14 cellular contexts compared by ENCODE assay signal in genomic region chr4:53240573-53240972, GRCh38.
DNase-seq lines count a peak whose midpoint lies in the region; ATAC-seq and TF ChIP-seq lines count a peak whose summit lies in the region.
"Had no signal": no experiment of that assay in that cellular context is flagged by ENCODE, and none has a peak within 500 bp of the region (broad histone marks: within the 10 kb centered on the region; RNA-seq: fewer than 3 reads in every experiment).

No MANE protein-coding gene starts in this region.

- DNase-seq in GM03348 (ENCODE audit: low spot score) (peak; percentile 27), dedifferentiated amniotic fluid mesenchymal stem cell (ENCODE audit: extremely low spot score) (peak; percentile 9), fibroblast of villous mesenchyme (ENCODE audit: low read depth) (peak; percentile 10), GM23338 (ENCODE audit: low spot score) (no peak), HAP-1 (ENCODE audit: low spot score in 2 of 2) (no peak)
- no peak for DNase-seq in stimulated activated naive CD4-positive, alpha-beta T cell treated with Interleukin-2 at 50 U/mL for 16 hours (lab: John Stamatoyannopoulos, UW)
- DNase-seq: BE2C; CD4-positive, alpha-beta memory T cell; DMS79 had no signal

- no peak overlapping the region for H3K4me2 ChIP-seq in GM23338
- H3K4me2 ChIP-seq: A549 had no signal

- H3K9me2 ChIP-seq in GM23338 (ENCODE audit: insufficient read depth), result no peaks in the 10 kb centered on the region

- no peak overlapping the region for H3K27ac Mint-ChIP-seq in GM23338
- H3K27ac Mint-ChIP-seq: CD4-positive, alpha-beta memory T cell had no signal

- H3K4me3 Mint-ChIP-seq in GM23338, result no peak overlapping the region
- H3K4me3 Mint-ChIP-seq: CD4-positive, alpha-beta memory T cell had no signal

- H3K27me3 ChIP-seq in GM23338 (ENCODE audit: insufficient read depth) (no peaks in the 10 kb centered on the region), HAP-1 (ENCODE audit: low read depth) (no peaks in the 10 kb centered on the region)
- H3K27me3 ChIP-seq: BE2C had no signal

- H3K36me3 Mint-ChIP-seq in GM23338 (ENCODE audit: low read depth), result peaks cover 18% of the 10 kb centered on the region

- H3K9me3 Mint-ChIP-seq in GM23338, result peaks cover 38% of the 10 kb centered on the region

- no peaks in the 10 kb centered on the region for H3K4me1 Mint-ChIP-seq in GM23338

- H4K20me1 ChIP-seq in GM23338 (replicated peaks; ENCODE audit: insufficient read depth), result no peaks in the 10 kb centered on the region

- no peak overlapping the region for H3K27ac ChIP-seq in GM23338 (ENCODE audit: low read depth)
- H3K27ac ChIP-seq: A549, C4-2B had no signal

- no peaks in the 10 kb centered on the region for H3K79me2 ChIP-seq in GM23338 (replicated peaks; ENCODE audit: insufficient read depth)

- in situ Hi-C loops in HAP-1 (cut with MboI; ENCODE audit: low sequenced_read_pairs), result no loop called here

- H3F3A ChIP-seq in GM23338 (replicated peaks; ENCODE audit: low read depth), result no peaks in the 10 kb centered on the region

- ATAC-seq in GM23338, result no peak
- ATAC-seq in HG03139 (IDR thresholded peaks at IDR 0.05; ENCODE audit: unreplicated experiment), result no peak
- ATAC-seq: A549, HCT116, K562 had no signal

- TF ChIP-seq CTCF in fibroblast of villous mesenchyme (IDR thresholded peaks at IDR 0.05; ENCODE audit: insufficient read depth, low read depth, low read length), result no peak
- TF ChIP-seq CTCF in GM23338 (conservative IDR thresholded peaks at IDR 0.05; ENCODE audit: low read depth in 2 of 2), result no peak

- H3K27me3 Mint-ChIP-seq in GM23338 (ENCODE audit: insufficient read depth, low read depth, poor library complexity), result peaks cover 3% of the 10 kb centered on the region
- H3K27me3 Mint-ChIP-seq: CD4-positive, alpha-beta memory T cell had no signal

- H3K4me3 ChIP-seq in fibroblast of villous mesenchyme (ENCODE audit: low read depth, low read length) (no peak overlapping the region), GM23338 (no peak overlapping the region), HAP-1 (no peak overlapping the region)
- H3K4me3 ChIP-seq: A549, K562 had no signal

- H2AFZ ChIP-seq in GM23338, result no peak overlapping the region

- no peaks in the 10 kb centered on the region for H3K4me1 ChIP-seq in GM23338 (ENCODE audit: insufficient read depth)
- H3K4me1 ChIP-seq in HAP-1, result no peaks in the 10 kb centered on the region
- H3K4me1 ChIP-seq: A549, BE2C had no signal

- peaks cover 4% of the 10 kb centered on the region for H3K9me3 ChIP-seq in HAP-1
- H3K9me3 ChIP-seq: A549, BE2C had no signal

- no peaks in the 10 kb centered on the region for H3K36me3 ChIP-seq in GM23338 (ENCODE audit: insufficient read depth)
- no peaks in the 10 kb centered on the region for H3K36me3 ChIP-seq in HAP-1 (replicated peaks)
- H3K36me3 ChIP-seq: BE2C had no signal

TF ChIP-seq in GM23338, 12 proteins besides CTCF, POLR2A, EP300 and RAD21 (continues in another document):
- TF ChIP-seq ETS1 (IDR thresholded peaks at IDR 0.05) (no peak), EZH2phosphoT487 (IDR thresholded peaks at IDR 0.05; ENCODE audit: unreplicated experiment) (no peak), STAT1 (IDR thresholded peaks at IDR 0.05; ENCODE audit: unreplicated experiment) (no peak), CREB1 (CRISPR knock-in tag; IDR thresholded peaks at IDR 0.05; ENCODE audit: low read depth) (no peak), EZH2 (IDR thresholded peaks at IDR 0.05; ENCODE audit: low read depth, unreplicated experiment) (no peak), ZNF114 (CRISPR knock-in tag; IDR thresholded peaks at IDR 0.05) (no peak), POLR2AphosphoS5 (IDR thresholded peaks at IDR 0.05; ENCODE audit: low read depth) (no peak), NANOG (IDR thresholded peaks at IDR 0.05; ENCODE audit: borderline replicate concordance) (no peak), JUNB (IDR thresholded peaks at IDR 0.05; ENCODE audit: unreplicated experiment) (no peak), ZNF462 (CRISPR knock-in tag; IDR thresholded peaks at IDR 0.05) (no peak), ZNF331 (CRISPR knock-in tag; IDR thresholded peaks at IDR 0.05; ENCODE audit: low read depth) (no peak)

Comparison
In these comparisons a context has a peak if more than half of its experiments do, and no peak if none do; other contexts are left out.
1. DNase-seq: peak in GM03348 (single experiment), dedifferentiated amniotic fluid mesenchymal stem cell (single experiment) and fibroblast of villous mesenchyme (single experiment); none in GM23338 (single experiment), stimulated activated naive CD4-positive, alpha-beta T cell treated with Interleukin-2 at 50 U/mL for 16 hours (single experiment) and HAP-1 (0 of 2).